In the genomic region with DNA sequence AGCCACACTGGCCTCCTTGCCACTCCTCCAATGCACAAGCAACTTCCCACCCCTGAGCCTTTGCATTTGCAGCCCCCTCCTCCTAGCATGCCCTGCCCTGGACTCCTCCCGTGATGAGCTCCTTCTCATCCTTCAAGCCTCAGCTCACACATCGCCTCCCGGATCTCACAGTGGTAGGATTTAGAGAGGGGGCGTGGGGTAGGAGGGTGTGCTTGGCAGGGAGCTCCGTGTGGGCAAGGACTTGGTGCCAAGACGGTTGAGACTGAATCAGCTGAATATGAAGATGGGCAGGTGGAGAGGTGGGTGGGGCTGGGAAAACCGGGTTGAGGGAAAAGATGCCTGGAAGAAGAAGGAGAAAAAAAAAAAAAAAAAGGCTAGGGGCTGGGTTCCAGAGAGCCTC, we compare ENCODE assay signal across 31 cellular contexts. TPM values are rescaled to one million over a fixed set of nuclear protein-coding genes. Genes with fewer than 3 reads are reported as not detected.
"Had no signal": no experiment of that assay in that cellular context is flagged by ENCODE, and none has a peak within 500 bp of the region (broad histone marks: within the 10 kb centered on the region; RNA-seq: fewer than 3 reads in every experiment).

No MANE protein-coding gene starts in this region.

- H3K4me1 ChIP-seq: body of pancreas, breast epithelium, Peyer's patch, SJSA1 had no signal

- H3K27ac ChIP-seq: body of pancreas, breast epithelium, Peyer's patch, SJSA1 had no signal

- H3K9me3 ChIP-seq: body of pancreas, Peyer's patch, SJSA1, SK-N-SH had no signal

- H3K9me2 ChIP-seq: SK-N-SH had no signal

- H3K36me3 ChIP-seq: breast epithelium, Peyer's patch, SJSA1 had no signal

- DNase-seq: activated CD4-positive, alpha-beta T cell treated with anti-CD3 and anti-CD28 coated beads for 36 hours; activated CD4-positive, alpha-beta T cell treated with anti-CD3 and anti-CD28 coated beads, Interleukin-2, amount 10 ng/mL, durations not matched to agents 7 days and 5 days; activated CD4-positive, alpha-beta T cell treated with anti-CD3 and anti-CD28 coated beads, Interleukin-2, amount 50 U/mL, for 48 hours; activated CD8-positive, alpha-beta T cell treated with anti-CD3 and anti-CD28 coated beads, Interleukin-2, amount 10 ng/mL, durations not matched to agents 7 days and 5 days; activated effector memory CD4-positive, alpha-beta T cell treated with anti-CD3 and anti-CD28 coated beads, Interleukin-2, amount 50 U/mL, for 16 hours; activated naive CD4-positive, alpha-beta T cell; activated naive CD4-positive, alpha-beta T cell treated with anti-CD3 and anti-CD28 coated beads, Interleukin-2, amount 50 U/mL, for 16 hours; activated naive CD8-positive, alpha-beta T cell treated with anti-CD3 and anti-CD28 coated beads for 36 hours; activated T-cell treated with anti-CD3 and anti-CD28 coated beads, Interleukin-2, amount 50 U/mL, for 4 hours; amniotic stem cell; body of pancreas; NCI-H1105; NCI-H1417 treated with DMSO at 0.1 percent for 48 hours; NCI-H187 treated with DMSO at 0.1 percent for 48 hours; NCI-H2081; NCI-H2227 treated with DMSO at 0.1 percent for 48 hours; NCI-H510A treated with DMSO at 0.1 percent for 48 hours; NCI-H526 treated with DMSO at 0.1 percent for 48 hours; NCI-H774; Peyer's patch; RPMI8226; SHP77 treated with DMSO at 0.1 percent for 48 hours had no signal

- ATAC-seq: activated CD4-positive, alpha-beta T cell treated with anti-CD3 and anti-CD28 coated beads for 36 hours; activated CD4-positive, CD25-positive, alpha-beta regulatory T cell treated with anti-CD3 and anti-CD28 coated beads, Interleukin-2, amount 50 U/mL, for 24 hours; activated CD8-positive, alpha-beta T cell treated with anti-CD3 and anti-CD28 coated beads, Interleukin-2, amount 10 ng/mL, durations not matched to agents 7 days and 5 days; activated T-cell treated with anti-CD3 and anti-CD28 coated beads, Interleukin-2, amount 50 U/mL, for 4 hours; body of pancreas; PC-3 had no signal

- H3K4me3 ChIP-seq: body of pancreas, breast epithelium, Peyer's patch, SJSA1 had no signal

- H3K27me3 ChIP-seq: body of pancreas, Peyer's patch had no signal

- H3K4me2 ChIP-seq: SK-N-SH had no signal

RNA-seq across cellular contexts. Expression of a gene that starts 48.4 kb away (rescaled TPM):
- total RNA-seq: activated CD4-positive, alpha-beta T cell treated with anti-CD3 and anti-CD28 coated beads for 36 hours; activated CD4-positive, alpha-beta T cell treated with anti-CD3 and anti-CD28 coated beads, Interleukin-2, amount 10 ng/mL, durations not matched to agents 7 days and 5 days; activated CD8-positive, alpha-beta T cell treated with anti-CD3 and anti-CD28 coated beads, Interleukin-2, amount 10 ng/mL, durations not matched to agents 7 days and 5 days; activated naive CD8-positive, alpha-beta T cell treated with anti-CD3 and anti-CD28 coated beads for 36 hours; activated T-cell treated with anti-CD3 and anti-CD28 coated beads, Interleukin-2, amount 50 U/mL, for 4 hours; astrocyte; body of pancreas; breast epithelium; cardiac septum; M059J; PC-3; Peyer's patch; SJSA1; WTC11 had no signal
